1 cellular context compared by ENCODE assay signal in the genomic region with DNA sequence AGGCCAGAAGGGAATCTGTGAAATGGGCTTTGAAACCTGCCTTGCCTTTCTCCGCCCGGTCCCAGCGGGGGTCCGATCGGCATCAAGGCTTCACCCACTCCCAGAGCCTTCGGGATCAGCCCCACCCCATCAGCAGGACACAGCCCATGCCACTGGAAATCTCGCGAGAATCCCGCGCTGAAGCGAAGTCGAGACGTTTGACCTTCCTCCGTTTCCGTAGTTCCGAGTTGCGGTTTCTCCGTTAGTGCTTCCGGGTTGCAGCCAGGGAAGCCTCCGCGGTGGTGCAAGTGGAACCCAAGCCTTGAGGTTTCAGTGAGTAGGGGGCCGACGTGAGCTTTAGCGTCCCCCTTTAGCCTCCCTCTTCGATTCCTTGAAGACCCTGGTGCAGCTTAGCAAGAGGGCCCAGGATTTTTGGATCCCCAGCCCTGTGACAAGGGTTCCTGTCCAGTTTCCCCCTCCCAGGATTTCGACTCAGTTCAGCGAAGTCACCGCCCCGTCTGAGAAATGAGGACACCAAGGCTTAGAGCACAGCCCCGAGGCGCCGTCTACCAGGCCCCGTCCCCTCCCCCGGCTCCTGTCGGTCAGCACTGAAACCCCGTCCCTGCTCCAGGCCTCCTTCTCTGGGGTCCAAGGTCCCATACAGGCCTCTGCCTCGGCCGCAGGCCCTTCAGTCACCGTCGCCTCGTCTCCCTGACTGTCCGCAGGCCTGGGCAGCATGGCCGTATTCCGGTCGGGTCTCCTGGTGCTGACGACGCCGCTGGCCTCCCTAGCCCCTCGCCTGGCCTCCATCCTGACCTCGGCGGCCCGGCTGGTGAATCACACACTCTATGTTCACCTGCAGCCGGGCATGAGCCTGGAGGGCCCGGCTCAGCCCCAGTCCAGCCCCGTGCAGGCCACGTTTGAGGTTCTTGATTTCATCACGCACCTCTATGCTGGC.
TF ChIP-seq lines count a peak whose summit lies in the region.

A gene (plus strand): TSS at position 241 of the 937 bp plus-strand sequence. CDS start 475 bp downstream, at position 716.

TF ChIP-seq in HEK293, 187 proteins besides CTCF, POLR2A, EP300 and RAD21 (continued from another document):
- TF ChIP-seq, protein P1, sequence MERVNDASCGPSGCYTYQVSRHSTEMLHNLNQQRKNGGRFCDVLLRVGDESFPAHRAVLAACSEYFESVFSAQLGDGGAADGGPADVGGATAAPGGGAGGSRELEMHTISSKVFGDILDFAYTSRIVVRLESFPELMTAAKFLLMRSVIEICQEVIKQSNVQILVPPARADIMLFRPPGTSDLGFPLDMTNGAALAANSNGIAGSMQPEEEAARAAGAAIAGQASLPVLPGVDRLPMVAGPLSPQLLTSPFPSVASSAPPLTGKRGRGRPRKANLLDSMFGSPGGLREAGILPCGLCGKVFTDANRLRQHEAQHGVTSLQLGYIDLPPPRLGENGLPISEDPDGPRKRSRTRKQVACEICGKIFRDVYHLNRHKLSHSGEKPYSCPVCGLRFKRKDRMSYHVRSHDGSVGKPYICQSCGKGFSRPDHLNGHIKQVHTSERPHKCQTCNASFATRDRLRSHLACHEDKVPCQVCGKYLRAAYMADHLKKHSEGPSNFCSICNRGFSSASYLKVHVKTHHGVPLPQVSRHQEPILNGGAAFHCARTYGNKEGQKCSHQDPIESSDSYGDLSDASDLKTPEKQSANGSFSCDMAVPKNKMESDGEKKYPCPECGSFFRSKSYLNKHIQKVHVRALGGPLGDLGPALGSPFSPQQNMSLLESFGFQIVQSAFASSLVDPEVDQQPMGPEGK (tag by site-specific recombination; IDR thresholded peaks at IDR 0.05): peak; percentile 48; the same call in 1 of the 2 replicates
- peak; percentile 62 for TF ChIP-seq ZNF335 (tag by site-specific recombination; conservative IDR thresholded peaks at IDR 0.05)
- TF ChIP-seq ZNF394 (tag by site-specific recombination; IDR thresholded peaks at IDR 0.05; ENCODE audit: borderline replicate concordance): peak; percentile 56
